1 cellular context compared by ENCODE assay signal in the genomic region with DNA sequence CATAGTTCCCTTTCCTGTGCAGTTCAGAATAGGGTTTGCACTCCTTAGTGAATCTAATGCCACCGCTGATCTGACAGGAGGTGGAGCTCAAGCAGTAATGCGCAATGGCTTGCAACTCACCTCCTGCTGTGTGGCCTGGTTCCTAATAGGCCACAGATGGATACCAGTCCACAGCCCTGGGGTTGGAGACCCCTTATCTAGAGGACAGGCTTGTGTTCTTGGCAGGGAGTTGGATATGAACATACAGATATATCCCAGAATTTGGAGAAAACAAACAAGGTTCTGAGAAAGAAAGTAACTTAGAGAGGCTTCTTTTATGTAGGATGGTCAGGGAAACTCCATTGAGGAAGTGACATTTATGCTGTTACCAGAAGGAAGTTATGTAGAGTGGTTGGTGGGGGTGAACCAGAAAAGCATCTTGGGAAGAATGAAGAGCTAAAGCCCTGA.
A peak's percentile ranks its signal among the peaks of the same experiment; 100 is the strongest.
TF ChIP-seq lines count a peak whose summit lies in the region.

No MANE protein-coding gene starts in this region.

TF ChIP-seq in K562, 482 proteins besides CTCF, POLR2A, EP300 and RAD21 (continued from another document and continues in another):
- TF ChIP-seq, protein P1, sequence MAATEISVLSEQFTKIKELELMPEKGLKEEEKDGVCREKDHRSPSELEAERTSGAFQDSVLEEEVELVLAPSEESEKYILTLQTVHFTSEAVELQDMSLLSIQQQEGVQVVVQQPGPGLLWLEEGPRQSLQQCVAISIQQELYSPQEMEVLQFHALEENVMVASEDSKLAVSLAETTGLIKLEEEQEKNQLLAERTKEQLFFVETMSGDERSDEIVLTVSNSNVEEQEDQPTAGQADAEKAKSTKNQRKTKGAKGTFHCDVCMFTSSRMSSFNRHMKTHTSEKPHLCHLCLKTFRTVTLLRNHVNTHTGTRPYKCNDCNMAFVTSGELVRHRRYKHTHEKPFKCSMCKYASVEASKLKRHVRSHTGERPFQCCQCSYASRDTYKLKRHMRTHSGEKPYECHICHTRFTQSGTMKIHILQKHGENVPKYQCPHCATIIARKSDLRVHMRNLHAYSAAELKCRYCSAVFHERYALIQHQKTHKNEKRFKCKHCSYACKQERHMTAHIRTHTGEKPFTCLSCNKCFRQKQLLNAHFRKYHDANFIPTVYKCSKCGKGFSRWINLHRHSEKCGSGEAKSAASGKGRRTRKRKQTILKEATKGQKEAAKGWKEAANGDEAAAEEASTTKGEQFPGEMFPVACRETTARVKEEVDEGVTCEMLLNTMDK (IDR thresholded peaks at IDR 0.05; ENCODE audit: borderline replicate concordance, insufficient read depth, low read depth, low read length, poor library complexity, severe bottlenecking): no peak
- no peak for TF ChIP-seq ZNF384 (IDR thresholded peaks at IDR 0.05; ENCODE audit: low read depth, low read length)
- no peak for TF ChIP-seq ETV1 (tag; conservative IDR thresholded peaks at IDR 0.05; ENCODE audit: low read depth)
- TF ChIP-seq ESRRB (CRISPR knock-in tag; IDR thresholded peaks at IDR 0.05; ENCODE audit: borderline replicate concordance): no peak
- TF ChIP-seq RHOXF2B (CRISPR knock-in tag; conservative IDR thresholded peaks at IDR 0.05): no peak
- TF ChIP-seq, protein P2, sequence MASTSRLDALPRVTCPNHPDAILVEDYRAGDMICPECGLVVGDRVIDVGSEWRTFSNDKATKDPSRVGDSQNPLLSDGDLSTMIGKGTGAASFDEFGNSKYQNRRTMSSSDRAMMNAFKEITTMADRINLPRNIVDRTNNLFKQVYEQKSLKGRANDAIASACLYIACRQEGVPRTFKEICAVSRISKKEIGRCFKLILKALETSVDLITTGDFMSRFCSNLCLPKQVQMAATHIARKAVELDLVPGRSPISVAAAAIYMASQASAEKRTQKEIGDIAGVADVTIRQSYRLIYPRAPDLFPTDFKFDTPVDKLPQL (IDR thresholded peaks at IDR 0.05; ENCODE audit: extremely low read depth, insufficient read length): no peak
- TF ChIP-seq ZNF24 (IDR thresholded peaks at IDR 0.05): no peak
- no peak for TF ChIP-seq TAF9B (IDR thresholded peaks at IDR 0.05; ENCODE audit: partially characterized antibody)
- no peak for TF ChIP-seq XRCC4 (IDR thresholded peaks at IDR 0.05; ENCODE audit: extremely low read depth, insufficient read depth, insufficient read length)
- peak; percentile 78 for TF ChIP-seq NFIC (IDR thresholded peaks at IDR 0.05)
- TF ChIP-seq LARP7 (IDR thresholded peaks at IDR 0.05): no peak
- TF ChIP-seq ZNF121 (CRISPR knock-in tag; conservative IDR thresholded peaks at IDR 0.05): no peak
- TF ChIP-seq, protein P3, sequence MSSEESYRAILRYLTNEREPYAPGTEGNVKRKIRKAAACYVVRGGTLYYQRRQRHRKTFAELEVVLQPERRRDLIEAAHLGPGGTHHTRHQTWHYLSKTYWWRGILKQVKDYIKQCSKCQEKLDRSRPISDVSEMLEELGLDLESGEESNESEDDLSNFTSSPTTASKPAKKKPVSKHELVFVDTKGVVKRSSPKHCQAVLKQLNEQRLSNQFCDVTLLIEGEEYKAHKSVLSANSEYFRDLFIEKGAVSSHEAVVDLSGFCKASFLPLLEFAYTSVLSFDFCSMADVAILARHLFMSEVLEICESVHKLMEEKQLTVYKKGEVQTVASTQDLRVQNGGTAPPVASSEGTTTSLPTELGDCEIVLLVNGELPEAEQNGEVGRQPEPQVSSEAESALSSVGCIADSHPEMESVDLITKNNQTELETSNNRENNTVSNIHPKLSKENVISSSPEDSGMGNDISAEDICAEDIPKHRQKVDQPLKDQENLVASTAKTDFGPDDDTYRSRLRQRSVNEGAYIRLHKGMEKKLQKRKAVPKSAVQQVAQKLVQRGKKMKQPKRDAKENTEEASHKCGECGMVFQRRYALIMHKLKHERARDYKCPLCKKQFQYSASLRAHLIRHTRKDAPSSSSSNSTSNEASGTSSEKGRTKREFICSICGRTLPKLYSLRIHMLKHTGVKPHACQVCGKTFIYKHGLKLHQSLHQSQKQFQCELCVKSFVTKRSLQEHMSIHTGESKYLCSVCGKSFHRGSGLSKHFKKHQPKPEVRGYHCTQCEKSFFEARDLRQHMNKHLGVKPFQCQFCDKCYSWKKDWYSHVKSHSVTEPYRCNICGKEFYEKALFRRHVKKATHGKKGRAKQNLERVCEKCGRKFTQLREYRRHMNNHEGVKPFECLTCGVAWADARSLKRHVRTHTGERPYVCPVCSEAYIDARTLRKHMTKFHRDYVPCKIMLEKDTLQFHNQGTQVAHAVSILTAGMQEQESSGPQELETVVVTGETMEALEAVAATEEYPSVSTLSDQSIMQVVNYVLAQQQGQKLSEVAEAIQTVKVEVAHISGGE (CRISPR knock-in tag; IDR thresholded peaks at IDR 0.05): 0 out of 6 replicates have a peak, but pooled peaks of 1 of the 3 experiments have one; percentile 27
- TF ChIP-seq TEAD4 (IDR thresholded peaks at IDR 0.05; ENCODE audit: low read length): peak; percentile 86
- no peak for TF ChIP-seq TEAD4 (CRISPR knock-in tag; IDR thresholded peaks at IDR 0.05; ENCODE audit: borderline replicate concordance)
- no peak for TF ChIP-seq SNRNP70 (optimal IDR thresholded peaks at IDR 0.05; ENCODE audit: low read depth, low read length)
- peak; percentile 26; the same call in 1 of the 2 replicates for TF ChIP-seq ESRRA (IDR thresholded peaks at IDR 0.05; ENCODE audit: borderline replicate concordance, low read depth)
- TF ChIP-seq ZNF586 (CRISPR knock-in tag; conservative IDR thresholded peaks at IDR 0.05): peak; percentile 84; the same call in 1 of the 2 replicates
- TF ChIP-seq, protein P4, sequence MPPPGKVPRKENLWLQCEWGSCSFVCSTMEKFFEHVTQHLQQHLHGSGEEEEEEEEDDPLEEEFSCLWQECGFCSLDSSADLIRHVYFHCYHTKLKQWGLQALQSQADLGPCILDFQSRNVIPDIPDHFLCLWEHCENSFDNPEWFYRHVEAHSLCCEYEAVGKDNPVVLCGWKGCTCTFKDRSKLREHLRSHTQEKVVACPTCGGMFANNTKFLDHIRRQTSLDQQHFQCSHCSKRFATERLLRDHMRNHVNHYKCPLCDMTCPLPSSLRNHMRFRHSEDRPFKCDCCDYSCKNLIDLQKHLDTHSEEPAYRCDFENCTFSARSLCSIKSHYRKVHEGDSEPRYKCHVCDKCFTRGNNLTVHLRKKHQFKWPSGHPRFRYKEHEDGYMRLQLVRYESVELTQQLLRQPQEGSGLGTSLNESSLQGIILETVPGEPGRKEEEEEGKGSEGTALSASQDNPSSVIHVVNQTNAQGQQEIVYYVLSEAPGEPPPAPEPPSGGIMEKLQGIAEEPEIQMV (tag; conservative IDR thresholded peaks at IDR 0.05; ENCODE audit: low read depth): no peak
- TF ChIP-seq, protein P5, sequence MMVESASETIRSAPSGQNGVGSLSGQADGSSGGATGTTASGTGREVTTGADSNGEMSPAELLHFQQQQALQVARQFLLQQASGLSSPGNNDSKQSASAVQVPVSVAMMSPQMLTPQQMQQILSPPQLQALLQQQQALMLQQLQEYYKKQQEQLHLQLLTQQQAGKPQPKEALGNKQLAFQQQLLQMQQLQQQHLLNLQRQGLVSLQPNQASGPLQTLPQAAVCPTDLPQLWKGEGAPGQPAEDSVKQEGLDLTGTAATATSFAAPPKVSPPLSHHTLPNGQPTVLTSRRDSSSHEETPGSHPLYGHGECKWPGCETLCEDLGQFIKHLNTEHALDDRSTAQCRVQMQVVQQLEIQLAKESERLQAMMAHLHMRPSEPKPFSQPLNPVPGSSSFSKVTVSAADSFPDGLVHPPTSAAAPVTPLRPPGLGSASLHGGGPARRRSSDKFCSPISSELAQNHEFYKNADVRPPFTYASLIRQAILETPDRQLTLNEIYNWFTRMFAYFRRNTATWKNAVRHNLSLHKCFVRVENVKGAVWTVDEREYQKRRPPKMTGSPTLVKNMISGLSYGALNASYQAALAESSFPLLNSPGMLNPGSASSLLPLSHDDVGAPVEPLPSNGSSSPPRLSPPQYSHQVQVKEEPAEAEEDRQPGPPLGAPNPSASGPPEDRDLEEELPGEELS (CRISPR knock-in tag; IDR thresholded peaks at IDR 0.05; ENCODE audit: borderline replicate concordance): no peak
- TF ChIP-seq TARDBP (IDR thresholded peaks at IDR 0.05): no peak
- no peak for TF ChIP-seq ASH1L (IDR thresholded peaks at IDR 0.05; ENCODE audit: borderline replicate concordance, low read depth, partially characterized antibody)
- TF ChIP-seq CBX3 (IDR thresholded peaks at IDR 0.05; ENCODE audit: borderline replicate concordance in 1 of 2, low read length in 2 of 2): peak in 1 of 2 experiments; percentile 46; a peak in 1 of 3 replicates
- TF ChIP-seq, protein P6, sequence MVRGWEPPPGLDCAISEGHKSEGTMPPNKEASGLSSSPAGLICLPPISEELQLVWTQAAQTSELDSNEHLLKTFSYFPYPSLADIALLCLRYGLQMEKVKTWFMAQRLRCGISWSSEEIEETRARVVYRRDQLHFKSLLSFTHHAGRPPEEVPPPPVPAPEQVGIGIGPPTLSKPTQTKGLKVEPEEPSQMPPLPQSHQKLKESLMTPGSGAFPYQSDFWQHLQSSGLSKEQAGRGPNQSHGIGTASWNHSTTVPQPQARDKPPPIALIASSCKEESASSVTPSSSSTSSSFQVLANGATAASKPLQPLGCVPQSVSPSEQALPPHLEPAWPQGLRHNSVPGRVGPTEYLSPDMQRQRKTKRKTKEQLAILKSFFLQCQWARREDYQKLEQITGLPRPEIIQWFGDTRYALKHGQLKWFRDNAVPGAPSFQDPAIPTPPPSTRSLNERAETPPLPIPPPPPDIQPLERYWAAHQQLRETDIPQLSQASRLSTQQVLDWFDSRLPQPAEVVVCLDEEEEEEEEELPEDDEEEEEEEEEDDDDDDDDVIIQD (CRISPR knock-in tag; IDR thresholded peaks at IDR 0.05): no peak
- TF ChIP-seq STAT5A (IDR thresholded peaks at IDR 0.05; ENCODE audit: borderline replicate concordance, low read length): peak; percentile 74
- TF ChIP-seq MYC (IDR thresholded peaks at IDR 0.05; ENCODE audit: low read depth, low read length): peak; percentile 48; the same call in 1 of the 2 replicates
- no peak for TF ChIP-seq MYC (CRISPR knock-in tag; IDR thresholded peaks at IDR 0.05; ENCODE audit: borderline replicate concordance, low read depth)
- TF ChIP-seq ZNF436 (CRISPR knock-in tag; IDR thresholded peaks at IDR 0.05): peak; percentile 17; the same call in 1 of the 2 replicates
- TF ChIP-seq MEF2D (tag; conservative IDR thresholded peaks at IDR 0.05; ENCODE audit: low read depth): no peak
- TF ChIP-seq ZNF354B (CRISPR knock-in tag; IDR thresholded peaks at IDR 0.05): no peak
- TF ChIP-seq, protein P7, sequence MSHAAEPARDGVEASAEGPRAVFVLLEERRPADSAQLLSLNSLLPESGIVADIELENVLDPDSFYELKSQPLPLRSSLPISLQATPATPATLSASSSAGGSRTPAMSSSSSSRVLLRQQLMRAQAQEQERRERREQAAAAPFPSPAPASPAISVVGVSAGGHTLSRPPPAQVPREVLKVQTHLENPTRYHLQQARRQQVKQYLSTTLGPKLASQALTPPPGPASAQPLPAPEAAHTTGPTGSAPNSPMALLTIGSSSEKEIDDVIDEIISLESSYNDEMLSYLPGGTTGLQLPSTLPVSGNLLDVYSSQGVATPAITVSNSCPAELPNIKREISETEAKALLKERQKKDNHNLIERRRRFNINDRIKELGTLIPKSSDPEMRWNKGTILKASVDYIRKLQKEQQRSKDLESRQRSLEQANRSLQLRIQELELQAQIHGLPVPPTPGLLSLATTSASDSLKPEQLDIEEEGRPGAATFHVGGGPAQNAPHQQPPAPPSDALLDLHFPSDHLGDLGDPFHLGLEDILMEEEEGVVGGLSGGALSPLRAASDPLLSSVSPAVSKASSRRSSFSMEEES (CRISPR knock-in tag; IDR thresholded peaks at IDR 0.05): no peak
- TF ChIP-seq TBL1XR1 (IDR thresholded peaks at IDR 0.05; ENCODE audit: low read length in 2 of 2): peak in 1 of 2 experiments; percentile 62; a peak in 2 of 4 replicates
- no peak for TF ChIP-seq BCOR (IDR thresholded peaks at IDR 0.05)
- TF ChIP-seq, protein P8, sequence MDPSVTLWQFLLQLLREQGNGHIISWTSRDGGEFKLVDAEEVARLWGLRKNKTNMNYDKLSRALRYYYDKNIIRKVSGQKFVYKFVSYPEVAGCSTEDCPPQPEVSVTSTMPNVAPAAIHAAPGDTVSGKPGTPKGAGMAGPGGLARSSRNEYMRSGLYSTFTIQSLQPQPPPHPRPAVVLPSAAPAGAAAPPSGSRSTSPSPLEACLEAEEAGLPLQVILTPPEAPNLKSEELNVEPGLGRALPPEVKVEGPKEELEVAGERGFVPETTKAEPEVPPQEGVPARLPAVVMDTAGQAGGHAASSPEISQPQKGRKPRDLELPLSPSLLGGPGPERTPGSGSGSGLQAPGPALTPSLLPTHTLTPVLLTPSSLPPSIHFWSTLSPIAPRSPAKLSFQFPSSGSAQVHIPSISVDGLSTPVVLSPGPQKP (CRISPR knock-in tag; IDR thresholded peaks at IDR 0.05): no peak
- TF ChIP-seq TRIM24 (IDR thresholded peaks at IDR 0.05): peak; percentile 81 to 87
- TF ChIP-seq PRMT5 (CRISPR knock-in tag; IDR thresholded peaks at IDR 0.05): no peak
- peak; percentile 55; the same call in 1 of the 2 replicates for TF ChIP-seq SPI1 (IDR thresholded peaks at IDR 0.05; ENCODE audit: borderline replicate concordance, low read depth, low read length)
- no peak for TF ChIP-seq SIN3A (IDR thresholded peaks at IDR 0.05; ENCODE audit: borderline replicate concordance in 2 of 2, control insufficient read depth in 1 of 2, low read depth in 2 of 2, low read length in 2 of 2)
- TF ChIP-seq, protein P9, sequence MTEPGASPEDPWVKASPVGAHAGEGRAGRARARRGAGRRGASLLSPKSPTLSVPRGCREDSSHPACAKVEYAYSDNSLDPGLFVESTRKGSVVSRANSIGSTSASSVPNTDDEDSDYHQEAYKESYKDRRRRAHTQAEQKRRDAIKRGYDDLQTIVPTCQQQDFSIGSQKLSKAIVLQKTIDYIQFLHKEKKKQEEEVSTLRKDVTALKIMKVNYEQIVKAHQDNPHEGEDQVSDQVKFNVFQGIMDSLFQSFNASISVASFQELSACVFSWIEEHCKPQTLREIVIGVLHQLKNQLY (CRISPR knock-in tag; conservative IDR thresholded peaks at IDR 0.05): no peak
- TF ChIP-seq KAT7 (CRISPR knock-in tag; IDR thresholded peaks at IDR 0.05; ENCODE audit: borderline replicate concordance): no peak
- TF ChIP-seq CBFB (CRISPR knock-in tag; IDR thresholded peaks at IDR 0.05): no peak
- TF ChIP-seq NCOR1 (IDR thresholded peaks at IDR 0.05): peak; percentile 73
- TF ChIP-seq EHMT2 (IDR thresholded peaks at IDR 0.05): no peak
- TF ChIP-seq SMARCE1 (IDR thresholded peaks at IDR 0.05): peak; percentile 73; the same call in 1 of the 2 replicates
- no peak for TF ChIP-seq ZNF668 (CRISPR knock-in tag; IDR thresholded peaks at IDR 0.05)
- peak; percentile 78; the same call in 1 of the 2 replicates for TF ChIP-seq ZNF644 (tag; IDR thresholded peaks at IDR 0.05; ENCODE audit: low read depth)
- no peak for TF ChIP-seq MAFG (tag; conservative IDR thresholded peaks at IDR 0.05)
- TF ChIP-seq KLF13 (tag; IDR thresholded peaks at IDR 0.05; ENCODE audit: borderline replicate concordance, low read depth): no peak
- peak; percentile 26 for TF ChIP-seq TBP (optimal IDR thresholded peaks at IDR 0.05; ENCODE audit: low read depth, low read length)
- TF ChIP-seq NELFE (IDR thresholded peaks at IDR 0.05; ENCODE audit: insufficient read depth, insufficient read length): no peak
- peak; percentile 81; the same call in 1 of the 2 replicates for TF ChIP-seq RNF2 (IDR thresholded peaks at IDR 0.05)
- TF ChIP-seq SMARCA4 (IDR thresholded peaks at IDR 0.05): peak; percentile 82
- TF ChIP-seq MTA3 (IDR thresholded peaks at IDR 0.05; ENCODE audit: borderline replicate concordance): 0 out of 2 replicates have a peak, but pooled peaks have one; percentile 52
